11 cellular contexts compared by ENCODE assay signal in the genomic region with DNA sequence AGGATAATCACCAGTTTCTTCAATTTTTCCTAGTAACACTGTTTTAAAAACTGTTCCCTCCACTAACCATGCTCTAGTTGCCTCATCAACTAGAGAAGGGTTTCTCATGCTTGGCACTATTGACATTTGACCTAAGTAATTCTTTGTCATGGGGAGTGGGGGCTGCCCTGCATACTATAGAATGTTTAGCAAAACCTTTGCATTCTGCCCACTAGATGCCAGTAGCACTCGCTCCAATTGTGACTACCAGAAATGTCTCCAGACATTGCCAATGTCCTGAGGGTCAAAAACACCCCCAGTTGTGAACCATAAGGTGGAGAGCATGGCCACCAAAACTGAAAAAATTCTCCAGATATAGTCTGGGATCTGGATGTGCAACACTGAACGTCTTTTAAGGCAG. TPM values are rescaled to one million over a fixed set of nuclear protein-coding genes. Genes with fewer than 3 reads are reported as not detected.
DNase-seq lines count a peak whose midpoint lies in the region; ATAC-seq and TF ChIP-seq lines count a peak whose summit lies in the region.
"Had no signal": no experiment of that assay in that cellular context is flagged by ENCODE, and none has a peak within 500 bp of the region (broad histone marks: within the 10 kb centered on the region; RNA-seq: fewer than 3 reads in every experiment).

No MANE protein-coding gene starts in this region.

- no peak overlapping the region for H2BK15ac ChIP-seq in IMR-90 (ENCODE audit: low read depth, low read length)
- H2BK15ac ChIP-seq in mesendoderm (replicated peaks; ENCODE audit: low read depth): no peak overlapping the region

- DNase-seq in activated CD4-positive, alpha-beta T cell treated with anti-CD3 and anti-CD28 coated beads for 36 hours: peak; percentile 14
- DNase-seq in activated CD4-positive, alpha-beta T cell treated with anti-CD3 and anti-CD28 coated beads, Interleukin-2, amount 50 U/mL, for 48 hours: no peak
- DNase-seq in IMR-90 (no peak), astrocyte of the cerebellum (ENCODE audit: low read depth) (no peak), mesendoderm (peak; percentile 56), SK-N-DZ (ENCODE audit: low spot score) (no peak), spleen (no peak)
- DNase-seq: activated naive CD8-positive, alpha-beta T cell treated with anti-CD3 and anti-CD28 coated beads, Interleukin-2, amount 10 ng/mL, durations not matched to agents 7 days and 5 days; kidney glomerular epithelial cell; Peyer's patch had no signal

- no peaks in the 10 kb centered on the region for H4K20me1 ChIP-seq in IMR-90 (ENCODE audit: insufficient read depth, low read length)

- no peaks in the 10 kb centered on the region for H3K79me2 ChIP-seq in mesendoderm (ENCODE audit: control insufficient read depth, insufficient read depth, low read length)

- TF ChIP-seq RAD21 in IMR-90 (IDR thresholded peaks at IDR 0.05; ENCODE audit: low read length): peak; percentile 36; the same call in 1 of the 2 replicates

- no peaks in the 10 kb centered on the region for H3K4me1 ChIP-seq in IMR-90 (ENCODE audit: control insufficient read depth, insufficient read depth, low read length)
- no peaks in the 10 kb centered on the region for H3K4me1 ChIP-seq in mesendoderm (ENCODE audit: control insufficient read depth, low read depth, low read length)
- no peaks in the 10 kb centered on the region for H3K4me1 ChIP-seq in spleen
- H3K4me1 ChIP-seq: Peyer's patch had no signal

- intact Hi-C loops in activated CD4-positive, alpha-beta T cell treated with anti-CD3 and anti-CD28 coated beads for 36 hours (cut with DNase I, micrococcal nuclease): loop anchor here in 1 of 2 experiments (2.0 kb wide), 1 partner anchor 93 kb away; no protein-coding TSS in a partner anchor
- intact Hi-C loops in IMR-90 (cut with micrococcal nuclease): no loop called here
- intact Hi-C loops in spleen (cut with DNase I; ENCODE audit: low total_unique reads): no loop called here

- H3K27me3 ChIP-seq in IMR-90 (ENCODE audit: control insufficient read depth, insufficient read depth, low read length): peaks cover 4% of the 10 kb centered on the region; the same call in 1 of the 2 replicates
- no peaks in the 10 kb centered on the region for H3K27me3 ChIP-seq in mesendoderm (ENCODE audit: insufficient read depth, low read length, poor library complexity)
- peaks cover 0 to 13% (median 0%) of the 10 kb centered on the region in 7 donors for H3K27me3 ChIP-seq in spleen (replicated peaks in 1 of 7)
- H3K27me3 ChIP-seq: Peyer's patch had no signal

- H3K4ac ChIP-seq in IMR-90 (ENCODE audit: low read depth, low read length) (no peak overlapping the region), mesendoderm (ENCODE audit: low read depth, low read length) (no peak overlapping the region)

- no peak overlapping the region for H3K23ac ChIP-seq in IMR-90 (ENCODE audit: low read depth, low read length)
- H3K23ac ChIP-seq in mesendoderm (ENCODE audit: low read length): no peak overlapping the region

- no peak overlapping the region for H2AFZ ChIP-seq in IMR-90 (replicated peaks; ENCODE audit: low read length, poor library complexity)

- no peak for TF ChIP-seq POLR2A in IMR-90 (IDR thresholded peaks at IDR 0.05; ENCODE audit: low read depth, low read length)
- TF ChIP-seq POLR2A in spleen (IDR thresholded peaks at IDR 0.05): no peak

- H3K56ac ChIP-seq in IMR-90 (ENCODE audit: extremely low read depth, insufficient read depth, low read length) (no peak overlapping the region), mesendoderm (ENCODE audit: low read length) (no peak overlapping the region)

- 67% methylated on average over 1 of the region's 2 CpGs; no CpG with 5 or more reads in 1 of the 2 experiments for WGBS in IMR-90 (ENCODE audit: extremely low coverage in 2 of 2, insufficient read length in 1 of 2), 2 experiments
- WGBS in mesendoderm (ENCODE audit: extremely low coverage, insufficient coverage, low lambda C conversion rate): no CpG with 5 or more reads among the region's 2 CpGs
- 38 to 69% (median 46%) methylated on average over 2 of the region's 2 CpGs for WGBS in spleen, 5 donors

- in situ Hi-C loops in IMR-90 (cut with MboI; ENCODE audit: low sequenced_read_pairs) (no loop called here), astrocyte of the cerebellum (cut with HindIII; ENCODE audit: low sequenced_read_pairs) (no loop called here)

- H2BK20ac ChIP-seq in IMR-90 (ENCODE audit: low read depth, low read length): no peak overlapping the region

- H2BK120ac ChIP-seq in IMR-90 (ENCODE audit: low read depth, low read length) (no peak overlapping the region), mesendoderm (ENCODE audit: low read depth, low read length) (no peak overlapping the region)

- ATAC-seq in activated CD4-positive, alpha-beta T cell treated with anti-CD3 and anti-CD28 coated beads for 36 hours: no peak
- peak; percentile 68 for ATAC-seq in IMR-90 (ENCODE audit: low read depth)
- no peak for ATAC-seq in GM19452 (IDR thresholded peaks at IDR 0.05; ENCODE audit: unreplicated experiment)

- H3K9me3 ChIP-seq in IMR-90 (ENCODE audit: control insufficient read depth, insufficient read depth, low read length) (no peaks in the 10 kb centered on the region), spleen (no peaks in the 10 kb centered on the region)
- H3K9me3 ChIP-seq: Peyer's patch had no signal

- H2AK5ac ChIP-seq in IMR-90 (ENCODE audit: low read depth, low read length) (no peak overlapping the region), mesendoderm (ENCODE audit: low read length) (no peak overlapping the region)

- H3K4me3 ChIP-seq in IMR-90 (ENCODE audit: insufficient read depth, low read depth, low read length): no peak overlapping the region
- H3K4me3 ChIP-seq in astrocyte of the cerebellum (ENCODE audit: low read depth, low read length): no peak overlapping the region
- H3K4me3 ChIP-seq in mesendoderm (ENCODE audit: low read length): no peak overlapping the region
- H3K4me3 ChIP-seq in spleen: no peak overlapping the region
- H3K4me3 ChIP-seq: Peyer's patch had no signal

- no peaks in the 10 kb centered on the region for H3K9me1 ChIP-seq in IMR-90 (ENCODE audit: insufficient read depth, low read length)

- CTCF ChIA-PET in activated CD4-positive, alpha-beta T cell treated with anti-CD3 and anti-CD28 coated beads for 36 hours (lab: Charles Lee): interaction anchor here (1.4 to 3.4 kb wide), 3 partner anchors 10 to 94 kb away, joined by 3 to 18 read pairs (median 17); no protein-coding TSS in a partner anchor
- CTCF ChIA-PET in IMR-90 (lab: Yijun Ruan, JAX): interaction anchor here (1.7 kb wide), 1 partner anchor 12 kb away, joined by 5 read pairs; no protein-coding TSS in a partner anchor

- dilution Hi-C loops in IMR-90 (cut with HindIII; ENCODE audit: low sequenced_read_pairs, unreplicated experiment): no loop called here

- H3K4me2 ChIP-seq in IMR-90 (ENCODE audit: low read depth, low read length) (no peak overlapping the region), mesendoderm (ENCODE audit: low read length) (no peak overlapping the region)

- H4K8ac ChIP-seq in IMR-90 (ENCODE audit: low read depth in 2 of 2, low read length in 2 of 2) (no peak overlapping the region), mesendoderm (ENCODE audit: low read depth, low read length) (no peak overlapping the region)

- no peak overlapping the region for H4K91ac ChIP-seq in IMR-90 (ENCODE audit: insufficient read depth, low read depth, low read length)

- H4K5ac ChIP-seq in IMR-90 (ENCODE audit: low read depth, low read length) (no peak overlapping the region), mesendoderm (ENCODE audit: low read length) (no peak overlapping the region)

- H3K27me3 Mint-ChIP-seq in activated CD4-positive, alpha-beta T cell treated with anti-CD3 and anti-CD28 coated beads for 36 hours: peaks cover 8% of the 10 kb centered on the region

- H3K14ac ChIP-seq in IMR-90 (replicated peaks; ENCODE audit: low read depth, low read length): no peak overlapping the region

- H3K18ac ChIP-seq in IMR-90 (ENCODE audit: low read depth, low read length) (no peak overlapping the region), mesendoderm (ENCODE audit: low read length) (no peak overlapping the region)

- H3K36me3 Mint-ChIP-seq in activated CD4-positive, alpha-beta T cell treated with anti-CD3 and anti-CD28 coated beads for 36 hours (ENCODE audit: low read depth): no peaks in the 10 kb centered on the region
- H3K36me3 Mint-ChIP-seq: activated naive CD8-positive, alpha-beta T cell treated with anti-CD3 and anti-CD28 coated beads, Interleukin-2, amount 10 ng/mL, durations not matched to agents 7 days and 5 days had no signal

- H3K4me1 Mint-ChIP-seq in activated CD4-positive, alpha-beta T cell treated with anti-CD3 and anti-CD28 coated beads for 36 hours: no peaks in the 10 kb centered on the region
- H3K4me1 Mint-ChIP-seq: activated naive CD8-positive, alpha-beta T cell treated with anti-CD3 and anti-CD28 coated beads, Interleukin-2, amount 10 ng/mL, durations not matched to agents 7 days and 5 days had no signal

- H3K27ac ChIP-seq in IMR-90 (ENCODE audit: insufficient read depth, low read length): no peak overlapping the region
- no peak overlapping the region for H3K27ac ChIP-seq in mesendoderm (ENCODE audit: low read depth, low read length)
- H3K27ac ChIP-seq in spleen: no peak overlapping the region
- H3K27ac ChIP-seq: Peyer's patch had no signal

- H3K9ac ChIP-seq in IMR-90 (ENCODE audit: low read depth, low read length): no peak overlapping the region
- no peak overlapping the region for H3K9ac ChIP-seq in mesendoderm (ENCODE audit: low read length)

- H3K9me3 Mint-ChIP-seq in activated CD4-positive, alpha-beta T cell treated with anti-CD3 and anti-CD28 coated beads for 36 hours (ENCODE audit: low read depth): no peaks in the 10 kb centered on the region
- H3K9me3 Mint-ChIP-seq: activated naive CD8-positive, alpha-beta T cell treated with anti-CD3 and anti-CD28 coated beads, Interleukin-2, amount 10 ng/mL, durations not matched to agents 7 days and 5 days had no signal

- H2AK9ac ChIP-seq in IMR-90 (replicated peaks; ENCODE audit: low read depth, low read length, poor library complexity): no peak overlapping the region

- peak; percentile 32 for TF ChIP-seq CTCF in IMR-90 (conservative IDR thresholded peaks at IDR 0.05; ENCODE audit: low read depth, low read length)
- TF ChIP-seq CTCF in astrocyte of the cerebellum (IDR thresholded peaks at IDR 0.05; ENCODE audit: low read depth, low read length, missing control alignments): peak; percentile 38
- no peak for TF ChIP-seq CTCF in spleen (IDR thresholded peaks at IDR 0.05 in 8 of 11, conservative IDR thresholded peaks at IDR 0.05 in 3 of 11)

- no peak overlapping the region for H3K4me3 Mint-ChIP-seq in activated CD4-positive, alpha-beta T cell treated with anti-CD3 and anti-CD28 coated beads for 36 hours
- H3K4me3 Mint-ChIP-seq: activated naive CD8-positive, alpha-beta T cell treated with anti-CD3 and anti-CD28 coated beads, Interleukin-2, amount 10 ng/mL, durations not matched to agents 7 days and 5 days had no signal

- H3K27ac Mint-ChIP-seq in activated CD4-positive, alpha-beta T cell treated with anti-CD3 and anti-CD28 coated beads for 36 hours: no peak overlapping the region
- H3K27ac Mint-ChIP-seq: activated naive CD8-positive, alpha-beta T cell treated with anti-CD3 and anti-CD28 coated beads, Interleukin-2, amount 10 ng/mL, durations not matched to agents 7 days and 5 days had no signal

- H3K79me1 ChIP-seq in IMR-90 (ENCODE audit: low read depth in 1 of 2, low read length in 2 of 2) (no peaks in the 10 kb centered on the region), mesendoderm (ENCODE audit: low read length) (no peaks in the 10 kb centered on the region)

- POLR2A ChIA-PET in activated CD4-positive, alpha-beta T cell treated with anti-CD3 and anti-CD28 coated beads for 36 hours (lab: Charles Lee): no interaction called here
- POLR2A ChIA-PET in IMR-90 (lab: Charles Lee; ENCODE audit: unreplicated experiment): no interaction called here

- no peaks in the 10 kb centered on the region for H3K36me3 ChIP-seq in IMR-90 (ENCODE audit: control insufficient read depth, insufficient read depth, low read length)
- no peaks in the 10 kb centered on the region for H3K36me3 ChIP-seq in mesendoderm (ENCODE audit: control insufficient read depth, insufficient read depth, low read length)
- no peaks in the 10 kb centered on the region for H3K36me3 ChIP-seq in spleen
- H3K36me3 ChIP-seq: Peyer's patch had no signal

- no TSS peak for BruUV-seq in IMR-90 (replicated peaks; lab: Mats Ljungman, UMichigan)

- no peak overlapping the region for H2BK5ac ChIP-seq in IMR-90 (ENCODE audit: low read depth, low read length, poor library complexity, severe bottlenecking)
- H2BK5ac ChIP-seq in mesendoderm (ENCODE audit: low read length): no peak overlapping the region

RNA-seq across cellular contexts. Expression of a gene that starts 27.6 kb away (rescaled TPM):
- total RNA-seq in activated CD4-positive, alpha-beta T cell treated with anti-CD3 and anti-CD28 coated beads for 36 hours: 10 to 100 TPM; 18.6 to 20.2 TPM
- 9.9 and 13.1 TPM in 2 replicates for total RNA-seq in IMR-90 (2012; rRNA removed)
- 7.5 and 8.8 TPM in 2 replicates for polyA plus RNA-seq in IMR-90 (2012; rRNA removed)
- polyA plus RNA-seq in IMR-90 (2012; cell fraction: cytosol; rRNA removed): 3.2 and 7.1 TPM in 2 replicates
- 7.6 and 22.8 TPM in 2 replicates for polyA plus RNA-seq in IMR-90 (2012; cell fraction: nucleus; rRNA removed; ENCODE audit: low replicate concordance)
- 6.2 TPM for polyA plus RNA-seq in mesendoderm (2013, experiment 1 of 2)
- 5.2 TPM for polyA plus RNA-seq in mesendoderm (2013, experiment 2 of 2)
- polyA plus RNA-seq in SK-N-DZ (2014; cell fraction: cytosol; rRNA removed): 9.9 and 20.0 TPM in 2 replicates
- 19.1 and 20.9 TPM in 2 replicates for polyA plus RNA-seq in SK-N-DZ (2014; cell fraction: nucleus; rRNA removed)
- 10 to 100 TPM; 33.1 to 58.4 (median 38.7) TPM for total RNA-seq in spleen
- 10 to 100 TPM in 1 of 3 donors, 1 to 10 TPM in 2; 6.5 to 12.0 (median 9.0) TPM for polyA plus RNA-seq in spleen

Comparison
In these comparisons a context has a peak if more than half of its experiments do, and no peak if none do; other contexts are left out.
1. DNase-seq: peak in activated CD4-positive, alpha-beta T cell treated with anti-CD3 and anti-CD28 coated beads for 36 hours (single experiment) and mesendoderm (single experiment); none in activated CD4-positive, alpha-beta T cell treated with anti-CD3 and anti-CD28 coated beads, Interleukin-2, amount 50 U/mL, for 48 hours (0 of 2), IMR-90 (single experiment), astrocyte of the cerebellum (single experiment), SK-N-DZ (single experiment) and spleen (single experiment).
2. CTCF ChIP-seq: peak in IMR-90 (single experiment) and astrocyte of the cerebellum (single experiment); none in spleen (0 of 11).